ENCODE assay signal across 10 cellular contexts in the genomic region with DNA sequence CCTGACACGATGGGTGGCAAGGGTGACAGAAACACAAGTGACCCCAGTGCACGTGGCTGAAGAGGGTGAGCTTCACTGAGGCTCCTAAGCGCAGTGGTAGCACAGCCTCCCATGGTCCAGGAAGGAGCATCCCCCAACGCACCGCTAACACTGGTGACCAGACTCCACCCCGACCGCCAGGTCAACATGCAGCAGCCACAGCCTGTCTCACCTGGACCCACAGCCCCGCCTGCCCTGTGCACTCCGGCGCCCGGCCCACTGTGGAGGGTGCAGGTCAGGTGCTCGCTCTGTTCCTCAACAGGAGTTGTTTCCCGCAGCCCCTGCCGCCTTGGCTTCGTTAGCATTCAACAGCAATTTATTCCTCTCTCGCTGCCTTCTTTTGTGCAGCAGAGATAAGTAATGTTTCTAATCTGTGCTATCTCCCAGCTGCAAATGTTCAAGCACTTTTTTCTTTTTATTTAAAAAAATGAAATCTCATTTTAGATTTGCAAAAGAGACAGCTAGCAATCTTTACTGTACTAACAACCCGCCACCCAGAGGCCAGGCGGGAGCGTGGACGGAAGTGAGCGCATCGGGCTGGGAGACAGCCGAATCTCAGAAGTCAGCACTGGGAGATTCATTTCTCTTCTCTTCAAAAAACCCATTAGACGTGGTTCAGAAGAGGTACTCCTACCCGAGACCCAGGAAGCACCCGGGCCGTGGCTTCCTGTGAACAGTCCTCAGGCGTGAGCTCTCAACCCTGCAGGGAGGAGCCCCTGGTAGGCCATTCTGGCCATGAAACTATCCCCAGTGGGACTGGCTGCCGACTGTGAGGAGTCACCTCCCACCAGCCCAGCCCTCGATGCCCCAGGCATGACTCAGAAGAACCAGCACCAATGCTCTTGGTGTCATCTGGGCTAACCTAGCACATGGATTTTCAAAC.
DNase-seq lines count a peak whose midpoint lies in the region; ATAC-seq, FAIRE-seq and TF ChIP-seq lines count a peak whose summit lies in the region.
"Had no signal": no experiment of that assay in that cellular context is flagged by ENCODE, and none has a peak within 500 bp of the region (broad histone marks: within the 10 kb centered on the region; RNA-seq: fewer than 3 reads in every experiment).

No MANE protein-coding gene starts in this region.

- H3K14ac ChIP-seq in IMR-90 (replicated peaks; ENCODE audit: low read depth, low read length), result no peak overlapping the region

- H3K27me3 Mint-ChIP-seq in nephron (ENCODE audit: low read depth), result no peaks in the 10 kb centered on the region

- H3K23ac ChIP-seq in IMR-90 (ENCODE audit: low read depth, low read length), result no peak overlapping the region

- H3K4me3 ChIP-seq in IMR-90 (ENCODE audit: insufficient read depth, low read depth, low read length) (no peak overlapping the region), body of pancreas (no peak overlapping the region), kidney (ENCODE audit: low read length in 2 of 2) (no peak overlapping the region)

- POLR2A ChIA-PET in IMR-90 (lab: Charles Lee; ENCODE audit: unreplicated experiment), result no interaction called here

- in situ Hi-C loops in IMR-90 (cut with MboI; ENCODE audit: low sequenced_read_pairs), result no loop called here

- 100% methylated on average over 1 of the region's 30 CpGs; no CpG with 5 or more reads in 1 of the 2 experiments for WGBS in IMR-90 (ENCODE audit: extremely low coverage in 2 of 2, insufficient read length in 1 of 2), 2 experiments
- WGBS in body of pancreas, 2 donors, result 88 to 94% methylated on average over 23 to 29 of the region's 30 CpGs

- peaks cover 1% of the 10 kb centered on the region for H3K36me3 Mint-ChIP-seq in nephron (ENCODE audit: low read depth)

- peak; percentile 31 for DNase-seq in GF-D8 (lab: John Stamatoyannopoulos, UW)
- DNase-seq in IMR-90, result peak; percentile 44
- DNase-seq in activated T-cell treated with anti-CD3 and anti-CD28 coated beads, Interleukin-2, amount 50 U/mL, for 48 hours, result peak; percentile 48 to 54
- no peak for DNase-seq in NCI-H2107 treated with DMSO at 0.1 percent for 48 hours (lab: John Stamatoyannopoulos, UW; ENCODE audit: unreplicated experiment)
- DNase-seq in body of pancreas, result no peak
- no peak for DNase-seq in kidney

- no peak overlapping the region for H3K56ac ChIP-seq in IMR-90 (ENCODE audit: extremely low read depth, insufficient read depth, low read length)

- CTCF ChIA-PET in IMR-90 (lab: Yijun Ruan, JAX), result interaction anchor here (0.6 kb wide), 2 partner anchors 239 to 601 kb away, joined by 3 read pairs; no protein-coding TSS in a partner anchor

- no peaks in the 10 kb centered on the region for H3K9me3 Mint-ChIP-seq in nephron

- peak overlapping the region; percentile 60 to 78 (median 62) for H3K27ac Mint-ChIP-seq in nephron

- dilution Hi-C loops in IMR-90 (cut with HindIII; ENCODE audit: low sequenced_read_pairs, unreplicated experiment), result no loop called here

- no peak overlapping the region; the same call in 1 of the 2 replicates for H2BK20ac ChIP-seq in IMR-90 (ENCODE audit: low read depth, low read length)

- no peak overlapping the region for H4K5ac ChIP-seq in IMR-90 (ENCODE audit: low read depth, low read length)

- no peaks in the 10 kb centered on the region for H3K36me3 ChIP-seq in IMR-90 (ENCODE audit: control insufficient read depth, insufficient read depth, low read length)
- no peaks in the 10 kb centered on the region for H3K36me3 ChIP-seq in body of pancreas (replicated peaks in 1 of 2; ENCODE audit: insufficient read depth in 1 of 2, low read depth in 2 of 2)
- H3K36me3 ChIP-seq in kidney (ENCODE audit: control insufficient read depth in 1 of 2, insufficient read depth in 2 of 2, low read length in 2 of 2), result no peaks in the 10 kb centered on the region

- H3K9me1 ChIP-seq in IMR-90 (ENCODE audit: insufficient read depth, low read length), result peaks cover 14% of the 10 kb centered on the region

- TF ChIP-seq POLR2A in IMR-90 (IDR thresholded peaks at IDR 0.05; ENCODE audit: low read depth, low read length) (no peak), body of pancreas (IDR thresholded peaks at IDR 0.05) (no peak)

- no peaks in the 10 kb centered on the region; the same call in none of the 2 replicates for H4K20me1 ChIP-seq in IMR-90 (ENCODE audit: insufficient read depth, low read length)

- ATAC-seq in IMR-90 (ENCODE audit: low read depth), result peak; percentile 64
- ATAC-seq in GM21515 (IDR thresholded peaks at IDR 0.05; ENCODE audit: unreplicated experiment), result no peak
- no peak for ATAC-seq in body of pancreas

- no peak overlapping the region for H2AK5ac ChIP-seq in IMR-90 (ENCODE audit: low read depth, low read length)

- no peak overlapping the region for H3K4me2 ChIP-seq in IMR-90 (ENCODE audit: low read depth, low read length)

- H3K4me1 ChIP-seq in IMR-90 (ENCODE audit: control insufficient read depth, insufficient read depth, low read length) (peaks cover 14% of the 10 kb centered on the region), body of pancreas (no peaks in the 10 kb centered on the region), kidney (ENCODE audit: control insufficient read depth in 1 of 2, insufficient read depth in 1 of 2, low read depth in 1 of 2, low read length in 2 of 2) (peaks cover 4 to 10% of the 10 kb centered on the region in 2 donors)

- H3K18ac ChIP-seq in IMR-90 (ENCODE audit: low read depth, low read length), result no peak overlapping the region

- H3K4me3 Mint-ChIP-seq in nephron, result no peak overlapping the region

- H3K9me3 ChIP-seq in IMR-90 (ENCODE audit: control insufficient read depth, insufficient read depth, low read length), result no peaks in the 10 kb centered on the region
- no peaks in the 10 kb centered on the region for H3K9me3 ChIP-seq in body of pancreas
- no peaks in the 10 kb centered on the region for H3K9me3 ChIP-seq in kidney (ENCODE audit: control insufficient read depth in 1 of 2, low read length in 2 of 2)

- H3K4ac ChIP-seq in IMR-90 (ENCODE audit: low read depth, low read length), result no peak overlapping the region

- BruUV-seq in IMR-90 (replicated peaks; lab: Mats Ljungman, UMichigan), result no TSS peak

- TF ChIP-seq RAD21 in IMR-90 (IDR thresholded peaks at IDR 0.05; ENCODE audit: low read length), result no peak

- H2AK9ac ChIP-seq in IMR-90 (replicated peaks; ENCODE audit: low read depth, low read length, poor library complexity), result peak overlapping the region; percentile 37

- TF ChIP-seq CTCF in IMR-90 (conservative IDR thresholded peaks at IDR 0.05; ENCODE audit: low read depth, low read length) (no peak), nephron (IDR thresholded peaks at IDR 0.05; ENCODE audit: unreplicated experiment in 3 of 3) (peak in 1 of 3 experiments; percentile 25), body of pancreas (IDR thresholded peaks at IDR 0.05) (no peak), kidney (IDR thresholded peaks at IDR 0.05; ENCODE audit: borderline replicate concordance, extremely low read depth, insufficient read depth) (no peak)

- H3K9ac ChIP-seq in IMR-90 (ENCODE audit: low read depth, low read length), result no peak overlapping the region
- no peak overlapping the region for H3K9ac ChIP-seq in kidney (ENCODE audit: low read length in 2 of 2)

- H2BK15ac ChIP-seq in IMR-90 (ENCODE audit: low read depth, low read length), result no peak overlapping the region

- no peak overlapping the region for H3K27ac ChIP-seq in IMR-90 (ENCODE audit: insufficient read depth, low read length)
- H3K27ac ChIP-seq in body of pancreas, result no peak overlapping the region
- no peak overlapping the region for H3K27ac ChIP-seq in kidney (ENCODE audit: low read depth in 2 of 2, low read length in 2 of 2)
- H3K27ac ChIP-seq: epithelial cell of prostate, HL-60 had no signal

- H2BK120ac ChIP-seq in IMR-90 (ENCODE audit: low read depth, low read length), result no peak overlapping the region

- H2BK5ac ChIP-seq in IMR-90 (ENCODE audit: low read depth, low read length, poor library complexity, severe bottlenecking), result no peak overlapping the region

- H4K8ac ChIP-seq in IMR-90 (ENCODE audit: low read depth in 2 of 2, low read length in 2 of 2), result no peak overlapping the region

- H3K4me1 Mint-ChIP-seq in nephron, result peaks cover 61% of the 10 kb centered on the region

- FAIRE-seq in kidney (lab: Jason Lieb, UNC), result no peak

- intact Hi-C loops in IMR-90 (cut with micrococcal nuclease) (no loop called here), body of pancreas (cut with DNase I) (no loop called here), kidney (cut with DNase I) (no loop called here)

- H3K27me3 ChIP-seq in IMR-90 (ENCODE audit: control insufficient read depth, insufficient read depth, low read length) (no peaks in the 10 kb centered on the region), body of pancreas (no peaks in the 10 kb centered on the region)

- peak overlapping the region; percentile 61 for H2AFZ ChIP-seq in IMR-90 (replicated peaks; ENCODE audit: low read length, poor library complexity)

- no peak overlapping the region for H4K91ac ChIP-seq in IMR-90 (ENCODE audit: insufficient read depth, low read depth, low read length)

- peaks cover 7 to 34% of the 10 kb centered on the region in 2 experiments for H3K79me1 ChIP-seq in IMR-90 (ENCODE audit: low read depth in 1 of 2, low read length in 2 of 2)

TF ChIP-seq in IMR-90, 13 proteins besides CTCF, POLR2A, EP300 and RAD21:
- TF ChIP-seq BHLHE40 (IDR thresholded peaks at IDR 0.05; ENCODE audit: low read depth, low read length), result no peak
- 0 out of 2 replicates have a peak, but pooled peaks have one; percentile 21 for TF ChIP-seq FOS (IDR thresholded peaks at IDR 0.05; ENCODE audit: low read depth, low read length)
- no peak for TF ChIP-seq RCOR1 (IDR thresholded peaks at IDR 0.05; ENCODE audit: insufficient replicate concordance, low read length)

Comparison
In these comparisons a context has a peak if more than half of its experiments do, and no peak if none do; other contexts are left out.
1. DNase-seq: peak in GF-D8 (single experiment), IMR-90 (single experiment) and activated T-cell treated with anti-CD3 and anti-CD28 coated beads, Interleukin-2, amount 50 U/mL, for 48 hours (2 of 2); none in NCI-H2107 treated with DMSO at 0.1 percent for 48 hours (single experiment), body of pancreas (0 of 4) and kidney (single experiment).